ENCODE assay signal across 20 cellular contexts in the genomic region with DNA sequence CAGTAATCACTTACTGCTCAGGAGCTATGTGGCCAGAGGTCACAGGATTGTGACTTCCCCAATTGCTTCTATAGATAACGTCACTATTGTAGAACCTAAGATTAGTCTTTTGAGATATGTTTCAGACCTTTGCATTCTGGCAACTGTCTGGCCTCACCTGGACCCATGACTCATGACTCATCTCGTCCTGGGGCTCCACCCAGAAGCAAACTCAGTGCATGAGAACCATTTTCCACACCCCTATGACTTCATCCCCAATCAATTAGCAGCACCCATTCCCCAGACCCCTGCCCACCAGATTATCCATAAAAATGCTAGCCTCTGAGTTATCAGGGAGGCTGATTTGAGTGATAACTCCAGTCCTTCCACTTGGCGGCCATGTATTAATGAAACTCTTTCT.
DNase-seq lines count a peak whose midpoint lies in the region; ATAC-seq, FAIRE-seq and TF ChIP-seq lines count a peak whose summit lies in the region.
"Had no signal": no experiment of that assay in that cellular context is flagged by ENCODE, and none has a peak within 500 bp of the region (broad histone marks: within the 10 kb centered on the region; RNA-seq: fewer than 3 reads in every experiment).

No MANE protein-coding gene starts in this region.

- CTCF ChIA-PET in PC-9 (lab: Charles Lee) = interaction anchor here (0.6 kb wide), 1 partner anchor 572 kb away, joined by 5 read pairs; no protein-coding TSS in a partner anchor
- CTCF ChIA-PET in CD8-positive, alpha-beta memory T cell (lab: Charles Lee) = no interaction called here

- DNase-seq in PC-9 = peak; percentile 61 to 82
- DNase-seq in foreskin keratinocyte = peak; percentile 36 to 76
- DNase-seq in smooth muscle cell (lab: John Stamatoyannopoulos, UW; ENCODE audit: unreplicated experiment) = no peak
- DNase-seq in CD8-positive, alpha-beta memory T cell = no peak
- DNase-seq in HTR-8/SVneo (ENCODE audit: insufficient read length, low spot score) = no peak
- DNase-seq in left lung = no peak
- DNase-seq in GM19239 (ENCODE audit: insufficient read length, low spot score) = no peak
- DNase-seq: activated CD4-positive, alpha-beta T cell treated with anti-CD3 and anti-CD28 coated beads, Interleukin-2, amount 50 U/mL, for 1 hour; amniotic stem cell; CD4-positive, alpha-beta T cell; DMS79; Karpas-422; NCI-H1105; NCI-H2107; NCI-H526 treated with DMSO at 0.1 percent for 48 hours; stimulated activated CD4-positive, alpha-beta T cell treated with anti-CD3 and anti-CD28 coated beads, Interleukin-4, amount 100 ng/mL, for 1 hour; substantia nigra had no signal

- H3K4me3 Mint-ChIP-seq in CD8-positive, alpha-beta memory T cell = no peak overlapping the region
- H3K4me3 Mint-ChIP-seq: CD4-positive, alpha-beta T cell; nephron had no signal

- H3K27me3 Mint-ChIP-seq in CD8-positive, alpha-beta memory T cell = peaks cover 4 to 10% of the 10 kb centered on the region in 2 donors

- H3K36me3 ChIP-seq in PC-9 (ENCODE audit: low read depth) = no peaks in the 10 kb centered on the region; the same call in 1 of the 2 replicates
- no peaks in the 10 kb centered on the region for H3K36me3 ChIP-seq in smooth muscle cell (ENCODE audit: low read depth)
- no peaks in the 10 kb centered on the region for H3K36me3 ChIP-seq in CD8-positive, alpha-beta memory T cell (ENCODE audit: insufficient read depth, low read length)
- no peaks in the 10 kb centered on the region for H3K36me3 ChIP-seq in left lung
- H3K36me3 ChIP-seq: prostate gland had no signal

- H3K79me2 ChIP-seq in PC-9 (ENCODE audit: low read depth) = no peaks in the 10 kb centered on the region
- H3K79me2 ChIP-seq in smooth muscle cell (ENCODE audit: low read depth) = no peaks in the 10 kb centered on the region

- no peak for TF ChIP-seq CTCF in PC-9 (conservative IDR thresholded peaks at IDR 0.05)
- no peak for TF ChIP-seq CTCF in foreskin keratinocyte (conservative IDR thresholded peaks at IDR 0.05)
- no peak for TF ChIP-seq CTCF in smooth muscle cell (IDR thresholded peaks at IDR 0.05; ENCODE audit: borderline replicate concordance, insufficient read depth, poor library complexity, severe bottlenecking)
- no peak for TF ChIP-seq CTCF in left lung (IDR thresholded peaks at IDR 0.05)

- peak overlapping the region; percentile 41 for H3K4me2 ChIP-seq in PC-9
- H3K4me2 ChIP-seq in smooth muscle cell = no peak overlapping the region

- intact Hi-C loops in PC-9 (cut with micrococcal nuclease; ENCODE audit: unreplicated experiment) = no loop called here
- intact Hi-C loops in left lung (cut with DNase I) = no loop called here

- H4K20me1 ChIP-seq in PC-9 (ENCODE audit: insufficient read depth) = no peaks in the 10 kb centered on the region
- H4K20me1 ChIP-seq in smooth muscle cell (ENCODE audit: low read depth) = no peaks in the 10 kb centered on the region

- H3K4me1 ChIP-seq in PC-9 (replicated peaks; ENCODE audit: insufficient read depth) (peaks cover 56% of the 10 kb centered on the region), foreskin keratinocyte (no peaks in the 10 kb centered on the region), smooth muscle cell (ENCODE audit: low read depth) (peaks cover 13% of the 10 kb centered on the region), left lung (no peaks in the 10 kb centered on the region)
- H3K4me1 ChIP-seq in CD8-positive, alpha-beta memory T cell (ENCODE audit: insufficient read depth, low read length) = no peaks in the 10 kb centered on the region
- H3K4me1 ChIP-seq: prostate gland had no signal

- H2AFZ ChIP-seq in PC-9 (no peak overlapping the region), smooth muscle cell (ENCODE audit: low read depth) (no peak overlapping the region)

- H3K4me1 Mint-ChIP-seq in CD8-positive, alpha-beta memory T cell = no peaks in the 10 kb centered on the region

- H3K9me3 ChIP-seq in PC-9 (ENCODE audit: insufficient read depth, low read depth) (peaks cover 7% of the 10 kb centered on the region; the same call in 1 of the 2 replicates), smooth muscle cell (replicated peaks; ENCODE audit: low read depth) (no peaks in the 10 kb centered on the region), left lung (no peaks in the 10 kb centered on the region)
- no peaks in the 10 kb centered on the region for H3K9me3 ChIP-seq in CD8-positive, alpha-beta memory T cell (ENCODE audit: low read length)
- H3K9me3 ChIP-seq: prostate gland had no signal

- H3K27ac ChIP-seq in PC-9 (peak overlapping the region; percentile 93), foreskin keratinocyte (peak overlapping the region; percentile 47), smooth muscle cell (ENCODE audit: low read depth) (peak overlapping the region; percentile 44), left lung (no peak overlapping the region)
- no peak overlapping the region for H3K27ac ChIP-seq in CD8-positive, alpha-beta memory T cell (ENCODE audit: low read depth, low read length)
- H3K27ac ChIP-seq: prostate gland had no signal

- no peak overlapping the region for H3K9ac ChIP-seq in smooth muscle cell (ENCODE audit: low read depth)

- WGBS in smooth muscle cell (ENCODE audit: low lambda C conversion rate) = 72% methylated on average over 3 of the region's 3 CpGs

- H3K36me3 Mint-ChIP-seq in CD8-positive, alpha-beta memory T cell = no peaks in the 10 kb centered on the region

- no peak overlapping the region for H3K27ac Mint-ChIP-seq in CD8-positive, alpha-beta memory T cell
- H3K27ac Mint-ChIP-seq: CD4-positive, alpha-beta T cell; nephron had no signal

- H3K9me3 Mint-ChIP-seq in CD8-positive, alpha-beta memory T cell = no peaks in the 10 kb centered on the region
- H3K9me3 Mint-ChIP-seq: CD4-positive, alpha-beta T cell; nephron had no signal

- no peak for FAIRE-seq in HTR-8/SVneo (lab: Jason Lieb, UNC)
- FAIRE-seq in GM19239 (lab: Jason Lieb, UNC) = no peak

- POLR2A ChIA-PET in PC-9 (lab: Charles Lee; ENCODE audit: unreplicated experiment) = no interaction called here
- POLR2A ChIA-PET in CD8-positive, alpha-beta memory T cell (lab: Charles Lee) = no interaction called here

- no peaks in the 10 kb centered on the region for H3K27me3 ChIP-seq in PC-9 (ENCODE audit: insufficient read depth, low read depth)
- H3K27me3 ChIP-seq in foreskin keratinocyte = peaks cover 14% of the 10 kb centered on the region
- H3K27me3 ChIP-seq in smooth muscle cell (ENCODE audit: low read depth) = no peaks in the 10 kb centered on the region
- H3K27me3 ChIP-seq in CD8-positive, alpha-beta memory T cell (ENCODE audit: insufficient read depth, low read length, poor library complexity, severe bottlenecking) = no peaks in the 10 kb centered on the region
- peaks cover 0 to 7% of the 10 kb centered on the region in 2 donors for H3K27me3 ChIP-seq in left lung

- ATAC-seq in GM21723 (IDR thresholded peaks at IDR 0.05; ENCODE audit: unreplicated experiment) (peak; percentile 59), foreskin keratinocyte (peak; percentile 90), left lung (no peak)

- H3F3A ChIP-seq in PC-9 (ENCODE audit: insufficient read depth, low read depth) (peaks cover 22% of the 10 kb centered on the region), smooth muscle cell (ENCODE audit: low read depth) (no peaks in the 10 kb centered on the region)

- no peak overlapping the region for H3K4me3 ChIP-seq in PC-9
- no peak overlapping the region for H3K4me3 ChIP-seq in smooth muscle cell
- no peak overlapping the region for H3K4me3 ChIP-seq in CD8-positive, alpha-beta memory T cell (ENCODE audit: low read length)
- no peak overlapping the region for H3K4me3 ChIP-seq in left lung
- H3K4me3 ChIP-seq: prostate gland had no signal

- no TSS peak for BruUV-seq in PC-9 (replicated peaks; lab: Mats Ljungman, UMichigan)

- no peaks in the 10 kb centered on the region for H3K9me2 ChIP-seq in PC-9 (ENCODE audit: insufficient read depth)

Comparison
In these comparisons a context has a peak if more than half of its experiments do, and no peak if none do; other contexts are left out.
1. DNase-seq: peak in PC-9 (2 of 2) and foreskin keratinocyte (2 of 2); none in smooth muscle cell (single experiment), CD8-positive, alpha-beta memory T cell (0 of 5), HTR-8/SVneo (single experiment), left lung (0 of 2) and GM19239 (single experiment).
2. H3K27ac ChIP-seq: peak in PC-9 (single experiment), foreskin keratinocyte (single experiment) and smooth muscle cell (single experiment); none in CD8-positive, alpha-beta memory T cell (single experiment) and left lung (0 of 2).